2 cellular contexts compared by ENCODE assay signal in the genomic region with DNA sequence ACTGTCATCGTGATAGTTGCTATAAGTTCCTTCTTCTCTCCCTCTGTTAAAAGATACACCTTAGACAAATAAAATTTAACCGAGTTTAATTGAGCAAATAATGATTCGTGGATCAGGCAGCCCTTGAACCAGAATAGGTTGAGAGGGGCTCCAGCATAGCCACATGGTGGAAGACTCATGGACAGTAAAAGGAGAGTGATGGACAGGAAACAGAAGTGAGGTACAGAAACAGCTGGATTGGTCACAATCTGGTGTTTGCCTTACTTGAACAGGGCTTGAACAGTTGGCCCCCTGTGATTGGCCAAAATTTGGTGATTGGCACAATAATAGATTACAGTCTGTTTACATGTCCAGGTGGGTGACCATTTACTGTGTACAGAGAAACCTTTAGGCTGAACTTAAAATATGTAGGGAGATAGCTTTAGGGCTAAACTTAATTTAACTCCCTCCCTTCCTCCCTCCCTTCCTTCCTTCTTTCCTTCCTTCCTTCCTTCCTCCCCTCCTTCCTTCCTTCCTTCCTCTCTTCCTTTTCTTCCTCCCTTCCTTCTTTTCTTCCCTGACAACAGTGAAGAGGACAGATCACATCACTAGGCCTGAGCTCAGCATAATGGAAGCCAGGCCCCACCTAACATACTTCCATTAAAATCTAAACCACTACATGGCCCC.
A peak's percentile ranks its signal among the peaks of the same experiment; 100 is the strongest.
TF ChIP-seq lines count a peak whose summit lies in the region.

No MANE protein-coding gene starts in this region.

TF ChIP-seq in HEK293T, 16 proteins besides CTCF, POLR2A, EP300 and RAD21:
- TF ChIP-seq, protein P1, sequence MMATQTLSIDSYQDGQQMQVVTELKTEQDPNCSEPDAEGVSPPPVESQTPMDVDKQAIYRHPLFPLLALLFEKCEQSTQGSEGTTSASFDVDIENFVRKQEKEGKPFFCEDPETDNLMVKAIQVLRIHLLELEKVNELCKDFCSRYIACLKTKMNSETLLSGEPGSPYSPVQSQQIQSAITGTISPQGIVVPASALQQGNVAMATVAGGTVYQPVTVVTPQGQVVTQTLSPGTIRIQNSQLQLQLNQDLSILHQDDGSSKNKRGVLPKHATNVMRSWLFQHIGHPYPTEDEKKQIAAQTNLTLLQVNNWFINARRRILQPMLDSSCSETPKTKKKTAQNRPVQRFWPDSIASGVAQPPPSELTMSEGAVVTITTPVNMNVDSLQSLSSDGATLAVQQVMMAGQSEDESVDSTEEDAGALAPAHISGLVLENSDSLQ (IDR thresholded peaks at IDR 0.05), result peak; percentile 48; the same call in 1 of the 2 replicates
- TF ChIP-seq ZNF384 (IDR thresholded peaks at IDR 0.05) (no peak), FOXM1 (IDR thresholded peaks at IDR 0.05; ENCODE audit: borderline replicate concordance) (no peak)

TF ChIP-seq in GM12878, 131 proteins besides CTCF, POLR2A, EP300 and RAD21:
- TF ChIP-seq ATF2 (IDR thresholded peaks at IDR 0.05; ENCODE audit: low read length), result no peak
- TF ChIP-seq, protein P1 (IDR thresholded peaks at IDR 0.05), result 0 out of 2 replicates have a peak, but pooled peaks have one; percentile 13
